Comparison of ENCODE assay signal across 24 cellular contexts in the genomic region with DNA sequence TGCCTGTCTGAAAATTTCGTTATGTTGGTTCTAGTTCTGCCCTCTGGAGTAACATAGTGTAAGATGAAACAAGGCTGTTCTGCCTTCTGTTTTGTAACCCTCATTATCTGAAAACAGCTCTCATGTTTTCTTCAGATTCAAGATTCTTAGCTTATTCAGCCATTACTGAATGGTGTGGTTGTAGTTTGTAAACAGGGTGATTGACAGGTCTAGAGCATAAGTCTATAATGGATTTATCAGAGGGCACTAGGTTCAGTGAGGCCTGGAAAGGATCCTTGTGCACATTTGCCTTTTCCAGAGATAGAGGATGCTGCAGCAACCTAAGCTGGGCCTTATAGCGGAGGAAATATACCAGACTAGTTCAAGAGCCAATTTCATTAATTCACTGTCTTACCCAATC.
"Had no signal": no experiment of that assay in that cellular context is flagged by ENCODE, and none has a peak within 500 bp of the region (broad histone marks: within the 10 kb centered on the region; RNA-seq: fewer than 3 reads in every experiment).

No MANE protein-coding gene starts in this region.

- H3K4me3 Mint-ChIP-seq: memory B cell, mesothelial cell of epicardium, natural killer cell, neural progenitor cell had no signal

- FAIRE-seq: kidney had no signal

- H2AFZ ChIP-seq: neural progenitor cell had no signal

- H3K27ac Mint-ChIP-seq: memory B cell, mesothelial cell of epicardium, natural killer cell, neural progenitor cell had no signal

- ATAC-seq: left cardiac atrium, lower lobe of right lung, natural killer cell, upper lobe of right lung had no signal

- DNase-seq: effector memory CD4-positive, alpha-beta T cell; esophagus squamous epithelium; foreskin fibroblast; kidney; left cardiac atrium; left ventricle myocardium inferior; lower lobe of right lung; natural killer cell; nucleus accumbens; ovary; sigmoid colon; stimulated activated CD4-positive, alpha-beta T cell treated with anti-CD3 and anti-CD28 coated beads, Interleukin-2, amount 100 ng/mL, for 24 hours; stimulated activated CD4-positive, alpha-beta T cell treated with anti-CD3 and anti-CD28 coated beads, Interleukin-4, amount 100 ng/mL, for 4 hours; stimulated activated naive CD4-positive, alpha-beta T cell treated with Interleukin-2 at 50 U/mL for 16 hours; thyroid gland; upper lobe of right lung had no signal

- H3K4me3 ChIP-seq: esophagus squamous epithelium, left ventricle myocardium inferior, lower lobe of right lung, neural progenitor cell, ovary, right atrium auricular region, sigmoid colon, skin epidermis, suprapubic skin, thyroid gland, upper lobe of right lung, vagina had no signal

- H3K4me2 ChIP-seq: neural progenitor cell had no signal

- H3K27me3 ChIP-seq: esophagus squamous epithelium, neural progenitor cell, ovary, right atrium auricular region, sigmoid colon, suprapubic skin, thyroid gland, upper lobe of right lung, vagina had no signal

- H3K36me3 ChIP-seq: neural progenitor cell, ovary had no signal

- H3K9me3 Mint-ChIP-seq: memory B cell, natural killer cell had no signal

- H3K9ac ChIP-seq: neural progenitor cell had no signal

- H3K9me3 ChIP-seq: esophagus squamous epithelium, left ventricle myocardium inferior, lower lobe of right lung, ovary, right atrium auricular region, sigmoid colon, suprapubic skin, thyroid gland, upper lobe of right lung, vagina had no signal

- H3K36me3 Mint-ChIP-seq: natural killer cell had no signal

- H3K27me3 Mint-ChIP-seq: memory B cell had no signal

- H3K27ac ChIP-seq: epithelial cell of prostate, esophagus squamous epithelium, left ventricle myocardium inferior, lower lobe of right lung, neural progenitor cell, ovary, right atrium auricular region, sigmoid colon, suprapubic skin, thyroid gland, upper lobe of right lung, vagina had no signal
